ENCODE assay signal across 11 cellular contexts in the genomic region with DNA sequence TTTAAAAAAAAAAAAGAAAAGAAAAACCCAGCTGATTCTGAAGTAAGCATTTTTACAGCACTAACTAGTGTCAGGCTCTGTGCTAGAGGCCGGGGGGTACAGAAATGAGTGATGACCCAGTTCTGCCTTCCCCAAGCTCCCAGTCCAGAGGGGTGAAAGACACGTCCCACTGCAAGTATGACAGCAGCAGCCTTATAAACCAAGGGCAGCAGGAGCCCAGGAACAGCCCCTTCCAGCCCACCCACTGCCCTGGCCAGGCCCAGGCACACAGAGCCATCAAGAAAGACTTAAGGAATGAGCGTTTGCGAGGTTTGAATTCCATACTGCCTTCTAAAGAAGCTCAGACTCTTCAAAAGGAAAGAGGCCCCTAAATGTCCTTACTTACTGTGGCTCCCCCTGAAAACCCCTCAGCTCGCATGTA. TPM values are rescaled to one million over a fixed set of nuclear protein-coding genes. Genes with fewer than 3 reads are reported as not detected.
DNase-seq lines count a peak whose midpoint lies in the region; ATAC-seq and TF ChIP-seq lines count a peak whose summit lies in the region.
"Had no signal": no experiment of that assay in that cellular context is flagged by ENCODE, and none has a peak within 500 bp of the region (broad histone marks: within the 10 kb centered on the region; RNA-seq: fewer than 3 reads in every experiment).

No MANE protein-coding gene starts in this region.

- H3K4me1 ChIP-seq in ES-I3 (ENCODE audit: insufficient read depth, low read length) (peaks cover 46% of the 10 kb centered on the region), heart right ventricle (peaks cover 0 to 47% (median 32%) of the 10 kb centered on the region in 9 donors), rectal smooth muscle tissue (ENCODE audit: control insufficient read depth, insufficient read depth, low read length) (peaks cover 38% of the 10 kb centered on the region)

- TF ChIP-seq CTCF in heart right ventricle (IDR thresholded peaks at IDR 0.05): no peak

- 79 to 84% methylated on average over 5 of the region's 5 CpGs for WGBS in heart right ventricle, 2 donors

- H3K27ac Mint-ChIP-seq in activated CD4-positive, alpha-beta T cell treated with anti-CD3 and anti-CD28 coated beads, Interleukin-2, amount 10 ng/mL, durations not matched to agents 24 days and 14 days: no peak overlapping the region

- peak overlapping the region; percentile 9; the same call in 1 of the 2 replicates for H3K9ac ChIP-seq in ES-I3 (ENCODE audit: low read depth, low read length)
- H3K9ac ChIP-seq in rectal smooth muscle tissue (ENCODE audit: low read length): no peak overlapping the region

- H3K4me1 Mint-ChIP-seq in activated CD4-positive, alpha-beta T cell treated with anti-CD3 and anti-CD28 coated beads, Interleukin-2, amount 10 ng/mL, durations not matched to agents 24 days and 14 days: peaks cover 29% of the 10 kb centered on the region

- H3K9me3 ChIP-seq in ES-I3 (ENCODE audit: control insufficient read depth, insufficient read depth, low read length): no peaks in the 10 kb centered on the region
- no peaks in the 10 kb centered on the region for H3K9me3 ChIP-seq in heart right ventricle

- ATAC-seq in heart right ventricle (peak in 2 of 8 donors; percentile 19 to 23), HG02973 (IDR thresholded peaks at IDR 0.05; ENCODE audit: unreplicated experiment) (no peak)
- ATAC-seq: left colon had no signal

- no peaks in the 10 kb centered on the region for H3K9me3 Mint-ChIP-seq in activated CD4-positive, alpha-beta T cell treated with anti-CD3 and anti-CD28 coated beads, Interleukin-2, amount 10 ng/mL, durations not matched to agents 24 days and 14 days

- H3K27me3 ChIP-seq in heart right ventricle: no peaks in the 10 kb centered on the region
- no peaks in the 10 kb centered on the region for H3K27me3 ChIP-seq in rectal smooth muscle tissue (ENCODE audit: control insufficient read depth, insufficient read depth, low read length)

- peak; percentile 20 for DNase-seq in SK-N-DZ (ENCODE audit: low spot score)
- no peak for DNase-seq in heart right ventricle
- no peak for DNase-seq in nucleus accumbens (lab: John Stamatoyannopoulos, UW)
- no peak for DNase-seq in NOMO-1 treated with DMSO at 0.1 percent for 48 hours (lab: John Stamatoyannopoulos, UW; ENCODE audit: unreplicated experiment)
- DNase-seq in activated CD4-positive, alpha-beta T cell treated with anti-CD3 and anti-CD28 coated beads, Interleukin-2, amount 10 ng/mL, durations not matched to agents 24 days and 14 days: no peak
- DNase-seq: effector CD4-positive, alpha-beta T cell; left colon; NCI-H1048 had no signal

- H3K36me3 Mint-ChIP-seq in activated CD4-positive, alpha-beta T cell treated with anti-CD3 and anti-CD28 coated beads, Interleukin-2, amount 10 ng/mL, durations not matched to agents 24 days and 14 days (ENCODE audit: low read depth): peaks cover 26% of the 10 kb centered on the region

- no peak overlapping the region for H3K4me3 Mint-ChIP-seq in activated CD4-positive, alpha-beta T cell treated with anti-CD3 and anti-CD28 coated beads, Interleukin-2, amount 10 ng/mL, durations not matched to agents 24 days and 14 days

- no peaks in the 10 kb centered on the region for H3K27me3 Mint-ChIP-seq in activated CD4-positive, alpha-beta T cell treated with anti-CD3 and anti-CD28 coated beads, Interleukin-2, amount 10 ng/mL, durations not matched to agents 24 days and 14 days

- no peak overlapping the region for H3K4me3 ChIP-seq in heart right ventricle
- H3K4me3 ChIP-seq in rectal smooth muscle tissue (ENCODE audit: low read length): no peak overlapping the region

- intact Hi-C loops in heart right ventricle (cut with DNase I): no loop called here
- intact Hi-C loops in activated CD4-positive, alpha-beta T cell treated with anti-CD3 and anti-CD28 coated beads, Interleukin-2, amount 10 ng/mL, durations not matched to agents 24 days and 14 days (cut with micrococcal nuclease): no loop called here

- H3K27ac ChIP-seq in heart right ventricle (peak overlapping the region in 8 of 10 donors; percentile 25 to 72 (median 46)), rectal smooth muscle tissue (ENCODE audit: low read depth, low read length) (peak overlapping the region; percentile 76)

- H3K36me3 ChIP-seq in ES-I3 (ENCODE audit: insufficient read depth, low read length) (no peaks in the 10 kb centered on the region), heart right ventricle (no peaks in the 10 kb centered on the region), rectal smooth muscle tissue (ENCODE audit: control insufficient read depth, insufficient read depth, low read length) (no peaks in the 10 kb centered on the region)

RNA-seq across cellular contexts. Expression of a gene that starts 10.1 kb away (rescaled TPM):
- 3.6 and 4.3 TPM in 2 replicates for polyA plus RNA-seq in SK-N-DZ (2014; cell fraction: cytosol; rRNA removed)
- 5.0 and 7.1 TPM in 2 replicates for polyA plus RNA-seq in SK-N-DZ (2014; cell fraction: nucleus; rRNA removed)
- 1 to 10 TPM in 8 of 10 donors, under 1 TPM in 2; 0.91 to 2.8 (median 1.6) TPM for total RNA-seq in heart right ventricle
- 1 to 10 TPM in 1 of 2 donors, under 1 TPM in 1; 0.75 to 1.7 TPM for polyA plus RNA-seq in heart right ventricle
- total RNA-seq in activated CD4-positive, alpha-beta T cell treated with anti-CD3 and anti-CD28 coated beads, Interleukin-2, amount 10 ng/mL, durations not matched to agents 24 days and 14 days: 37.0 and 37.3 TPM in 2 replicates
